Comparison of ENCODE assay signal across 1 cellular context in the genomic region with DNA sequence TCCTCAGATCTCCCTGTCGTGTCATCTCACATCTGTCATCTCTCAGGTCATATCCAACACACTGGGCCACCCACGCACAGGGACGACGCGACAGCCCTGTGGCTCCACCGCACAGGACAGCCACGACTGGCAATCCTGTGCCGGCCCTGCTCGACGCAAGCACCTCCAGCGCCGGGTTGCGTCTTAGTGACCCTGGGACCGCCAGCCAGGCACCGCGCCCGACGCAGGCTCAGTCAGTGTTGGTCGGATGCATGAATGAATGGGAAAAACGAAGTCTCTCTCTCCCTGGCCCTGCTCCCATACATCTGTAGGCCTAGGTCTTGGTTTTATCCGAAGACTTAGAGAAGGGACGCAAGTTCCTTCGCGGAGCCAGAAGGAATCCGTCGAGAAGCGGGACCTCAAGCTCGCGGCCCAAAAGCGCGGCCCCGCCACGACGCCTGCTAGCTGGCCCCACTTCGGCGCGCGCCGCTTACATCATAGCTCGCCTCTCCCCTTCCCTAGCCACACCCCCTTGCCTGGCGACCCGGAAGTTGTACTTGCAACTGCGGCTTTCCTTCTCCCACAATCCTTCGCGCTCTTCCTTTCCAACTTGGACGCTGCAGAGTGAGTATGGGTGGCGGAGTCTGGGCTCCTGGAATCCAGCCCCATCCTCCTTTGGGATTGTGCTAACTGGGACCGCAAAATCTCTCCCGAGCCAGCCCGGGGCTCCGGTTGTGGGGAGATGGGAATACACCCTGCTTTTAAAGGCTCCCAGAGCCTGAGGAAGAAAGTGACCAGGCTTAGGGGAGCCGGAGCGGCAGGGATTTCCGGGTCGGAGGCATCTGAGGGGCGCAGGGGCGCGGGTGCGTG.
TF ChIP-seq lines count a peak whose summit lies in the region.

A gene (plus strand): TSS at position 577 of the 849 bp plus-strand sequence. CDS start 413 bp downstream, outside the sequence.

TF ChIP-seq in liver, 16 proteins besides CTCF, POLR2A, EP300 and RAD21 (continued from another document):
- peak in 1 of 2 donors; percentile 28 for TF ChIP-seq RXRA (IDR thresholded peaks at IDR 0.05)
- TF ChIP-seq HNF4G (IDR thresholded peaks at IDR 0.05): no peak
- TF ChIP-seq EGR1 (IDR thresholded peaks at IDR 0.05; ENCODE audit: low read depth in 2 of 2): peak; percentile 18 to 76
